Comparison of ENCODE assay signal across 1 cellular context in the genomic region with DNA sequence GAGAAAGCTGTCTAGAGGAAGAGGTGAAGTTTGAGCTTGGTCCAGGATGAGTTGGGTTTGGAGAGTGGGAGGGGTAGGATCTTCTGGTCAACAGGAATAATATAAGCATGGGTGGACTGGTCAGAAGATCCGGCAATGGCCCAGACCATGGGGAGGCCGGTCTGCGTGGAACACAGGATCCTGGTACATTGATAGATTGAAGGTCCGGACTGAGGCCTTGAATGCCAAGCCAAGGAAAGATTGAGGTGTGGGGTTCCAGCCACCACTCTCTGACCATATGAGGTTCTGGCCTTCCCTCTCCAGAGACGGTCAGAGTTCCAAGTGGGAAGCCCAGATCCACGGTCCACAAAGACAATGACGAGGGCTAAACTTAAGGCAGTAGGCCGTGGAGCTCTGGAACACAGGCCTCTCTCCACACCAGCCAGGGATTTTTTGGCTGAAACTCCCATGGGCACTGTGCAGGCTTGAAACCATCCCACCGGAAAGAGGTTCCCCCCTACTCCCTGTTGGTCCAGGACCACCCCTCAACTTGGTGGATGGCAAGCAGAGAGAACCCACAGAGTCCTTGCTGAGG.
TF ChIP-seq lines count a peak whose summit lies in the region.

No MANE protein-coding gene starts in this region.

TF ChIP-seq in WTC11, 78 proteins besides CTCF, POLR2A, EP300 and RAD21 (continued from another document):
- TF ChIP-seq, protein P1, sequence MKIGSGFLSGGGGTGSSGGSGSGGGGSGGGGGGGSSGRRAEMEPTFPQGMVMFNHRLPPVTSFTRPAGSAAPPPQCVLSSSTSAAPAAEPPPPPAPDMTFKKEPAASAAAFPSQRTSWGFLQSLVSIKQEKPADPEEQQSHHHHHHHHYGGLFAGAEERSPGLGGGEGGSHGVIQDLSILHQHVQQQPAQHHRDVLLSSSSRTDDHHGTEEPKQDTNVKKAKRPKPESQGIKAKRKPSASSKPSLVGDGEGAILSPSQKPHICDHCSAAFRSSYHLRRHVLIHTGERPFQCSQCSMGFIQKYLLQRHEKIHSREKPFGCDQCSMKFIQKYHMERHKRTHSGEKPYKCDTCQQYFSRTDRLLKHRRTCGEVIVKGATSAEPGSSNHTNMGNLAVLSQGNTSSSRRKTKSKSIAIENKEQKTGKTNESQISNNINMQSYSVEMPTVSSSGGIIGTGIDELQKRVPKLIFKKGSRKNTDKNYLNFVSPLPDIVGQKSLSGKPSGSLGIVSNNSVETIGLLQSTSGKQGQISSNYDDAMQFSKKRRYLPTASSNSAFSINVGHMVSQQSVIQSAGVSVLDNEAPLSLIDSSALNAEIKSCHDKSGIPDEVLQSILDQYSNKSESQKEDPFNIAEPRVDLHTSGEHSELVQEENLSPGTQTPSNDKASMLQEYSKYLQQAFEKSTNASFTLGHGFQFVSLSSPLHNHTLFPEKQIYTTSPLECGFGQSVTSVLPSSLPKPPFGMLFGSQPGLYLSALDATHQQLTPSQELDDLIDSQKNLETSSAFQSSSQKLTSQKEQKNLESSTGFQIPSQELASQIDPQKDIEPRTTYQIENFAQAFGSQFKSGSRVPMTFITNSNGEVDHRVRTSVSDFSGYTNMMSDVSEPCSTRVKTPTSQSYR (CRISPR knock-in tag; IDR thresholded peaks at IDR 0.05), result no peak
- TF ChIP-seq, protein P2, sequence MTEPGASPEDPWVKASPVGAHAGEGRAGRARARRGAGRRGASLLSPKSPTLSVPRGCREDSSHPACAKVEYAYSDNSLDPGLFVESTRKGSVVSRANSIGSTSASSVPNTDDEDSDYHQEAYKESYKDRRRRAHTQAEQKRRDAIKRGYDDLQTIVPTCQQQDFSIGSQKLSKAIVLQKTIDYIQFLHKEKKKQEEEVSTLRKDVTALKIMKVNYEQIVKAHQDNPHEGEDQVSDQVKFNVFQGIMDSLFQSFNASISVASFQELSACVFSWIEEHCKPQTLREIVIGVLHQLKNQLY (CRISPR knock-in tag; IDR thresholded peaks at IDR 0.05), result no peak
- no peak for TF ChIP-seq RELA (CRISPR knock-in tag; IDR thresholded peaks at IDR 0.05; ENCODE audit: borderline replicate concordance)
- TF ChIP-seq JUN (CRISPR knock-in tag; IDR thresholded peaks at IDR 0.05), result no peak
- no peak for TF ChIP-seq NR2C2 (CRISPR knock-in tag; IDR thresholded peaks at IDR 0.05)
- no peak for TF ChIP-seq OVOL2 (CRISPR knock-in tag; IDR thresholded peaks at IDR 0.05; ENCODE audit: borderline replicate concordance)
- TF ChIP-seq ZNF423 (CRISPR knock-in tag; IDR thresholded peaks at IDR 0.05), result no peak
- TF ChIP-seq TCF7 (CRISPR knock-in tag; IDR thresholded peaks at IDR 0.05; ENCODE audit: low read depth), result no peak
- TF ChIP-seq PRRX2 (CRISPR knock-in tag; IDR thresholded peaks at IDR 0.05), result no peak
- TF ChIP-seq MXD4 (CRISPR knock-in tag; IDR thresholded peaks at IDR 0.05; ENCODE audit: borderline replicate concordance), result no peak
- no peak for TF ChIP-seq NR1H2 (CRISPR knock-in tag; IDR thresholded peaks at IDR 0.05)
- TF ChIP-seq, protein P3, sequence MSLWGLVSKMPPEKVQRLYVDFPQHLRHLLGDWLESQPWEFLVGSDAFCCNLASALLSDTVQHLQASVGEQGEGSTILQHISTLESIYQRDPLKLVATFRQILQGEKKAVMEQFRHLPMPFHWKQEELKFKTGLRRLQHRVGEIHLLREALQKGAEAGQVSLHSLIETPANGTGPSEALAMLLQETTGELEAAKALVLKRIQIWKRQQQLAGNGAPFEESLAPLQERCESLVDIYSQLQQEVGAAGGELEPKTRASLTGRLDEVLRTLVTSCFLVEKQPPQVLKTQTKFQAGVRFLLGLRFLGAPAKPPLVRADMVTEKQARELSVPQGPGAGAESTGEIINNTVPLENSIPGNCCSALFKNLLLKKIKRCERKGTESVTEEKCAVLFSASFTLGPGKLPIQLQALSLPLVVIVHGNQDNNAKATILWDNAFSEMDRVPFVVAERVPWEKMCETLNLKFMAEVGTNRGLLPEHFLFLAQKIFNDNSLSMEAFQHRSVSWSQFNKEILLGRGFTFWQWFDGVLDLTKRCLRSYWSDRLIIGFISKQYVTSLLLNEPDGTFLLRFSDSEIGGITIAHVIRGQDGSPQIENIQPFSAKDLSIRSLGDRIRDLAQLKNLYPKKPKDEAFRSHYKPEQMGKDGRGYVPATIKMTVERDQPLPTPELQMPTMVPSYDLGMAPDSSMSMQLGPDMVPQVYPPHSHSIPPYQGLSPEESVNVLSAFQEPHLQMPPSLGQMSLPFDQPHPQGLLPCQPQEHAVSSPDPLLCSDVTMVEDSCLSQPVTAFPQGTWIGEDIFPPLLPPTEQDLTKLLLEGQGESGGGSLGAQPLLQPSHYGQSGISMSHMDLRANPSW (CRISPR knock-in tag; conservative IDR thresholded peaks at IDR 0.05; ENCODE audit: low read depth), result no peak
